In the genomic region with DNA sequence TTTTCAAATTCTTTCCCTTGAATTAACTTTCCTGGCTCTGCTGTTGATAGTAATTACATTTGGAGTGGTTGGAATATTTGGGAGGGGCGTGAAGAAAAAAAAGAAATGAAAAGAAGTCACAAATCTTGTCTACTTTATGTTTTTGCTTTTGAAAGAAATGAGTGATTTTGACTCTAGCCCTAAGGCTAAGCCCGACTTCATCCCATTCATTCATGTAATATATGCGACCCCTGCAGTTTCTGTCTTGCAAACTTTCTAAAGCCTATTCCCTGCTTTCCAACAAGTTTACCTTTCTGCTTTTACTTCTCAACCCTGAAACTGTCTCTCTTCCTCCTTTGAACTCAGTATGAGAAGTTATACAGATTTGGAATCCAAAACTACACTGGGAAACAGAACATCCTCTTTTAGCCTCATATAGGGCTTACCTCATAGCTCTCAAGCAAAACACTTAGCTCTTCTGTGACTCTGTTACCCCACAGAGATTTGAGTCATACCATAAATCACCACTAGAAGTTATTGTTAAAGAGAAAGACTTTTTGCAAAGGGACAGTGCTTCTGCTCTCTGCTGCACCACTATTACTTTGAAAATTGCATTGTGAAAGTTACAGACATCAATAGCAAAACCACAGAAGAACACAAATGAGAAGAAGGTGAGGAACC, we compare ENCODE assay signal across 12 cellular contexts. TPM values are rescaled to one million over a fixed set of nuclear protein-coding genes. Genes with fewer than 3 reads are reported as not detected.
DNase-seq lines count a peak whose midpoint lies in the region; ATAC-seq and TF ChIP-seq lines count a peak whose summit lies in the region.
"Had no signal": no experiment of that assay in that cellular context is flagged by ENCODE, and none has a peak within 500 bp of the region (broad histone marks: within the 10 kb centered on the region; RNA-seq: fewer than 3 reads in every experiment).

No MANE protein-coding gene starts in this region.

- no peak for TF ChIP-seq EP300 in tibial nerve (IDR thresholded peaks at IDR 0.05)

- no peak overlapping the region for H3K4me3 ChIP-seq in A673 (ENCODE audit: low read depth, low read length, poor library complexity, severe bottlenecking)
- H3K4me3 ChIP-seq in foreskin fibroblast (ENCODE audit: low read depth in 1 of 2, low read length in 2 of 2) = no peak overlapping the region
- no peak overlapping the region for H3K4me3 ChIP-seq in tibial nerve
- H3K4me3 ChIP-seq in effector memory CD4-positive, alpha-beta T cell (ENCODE audit: insufficient read depth, low read depth, low read length, poor library complexity, severe bottlenecking) = no peak overlapping the region
- H3K4me3 ChIP-seq in SJCRH30 = no peak overlapping the region

- H3K36me3 Mint-ChIP-seq in stimulated activated effector memory CD8-positive, alpha-beta T cell treated with anti-CD3 and anti-CD28 coated beads, Interleukin-12 subunit alpha, Interleukin-12 subunit beta, amount 100 ng/mL, for 72 hours = peaks cover 6% of the 10 kb centered on the region

- ATAC-seq in GM21717 (IDR thresholded peaks at IDR 0.05; ENCODE audit: unreplicated experiment) = peak; percentile 59
- ATAC-seq in stimulated activated effector memory CD8-positive, alpha-beta T cell treated with anti-CD3 and anti-CD28 coated beads, Interleukin-12 subunit alpha, Interleukin-12 subunit beta, amount 100 ng/mL, for 72 hours = no peak
- ATAC-seq: right cardiac atrium had no signal

- H3K27ac Mint-ChIP-seq in stimulated activated effector memory CD8-positive, alpha-beta T cell treated with anti-CD3 and anti-CD28 coated beads, Interleukin-12 subunit alpha, Interleukin-12 subunit beta, amount 100 ng/mL, for 72 hours = no peak overlapping the region
- H3K27ac Mint-ChIP-seq: activated naive CD4-positive, alpha-beta T cell treated with anti-CD3 and anti-CD28 coated beads for 36 hours had no signal

- CTCF ChIA-PET in A673 (lab: Charles Lee) = interaction anchor here (0.6 kb wide), 1 partner anchor 76 kb away, joined by 3 read pairs; no protein-coding TSS in a partner anchor

- TF ChIP-seq CTCF in A673 (conservative IDR thresholded peaks at IDR 0.05; ENCODE audit: low read depth, low read length) (peak; percentile 39; the same call in 1 of the 2 replicates), foreskin fibroblast (IDR thresholded peaks at IDR 0.05; ENCODE audit: low read depth, low read length) (no peak), tibial nerve (IDR thresholded peaks at IDR 0.05) (peak in 1 of 5 experiments; percentile 10)

- no peak overlapping the region for H3K4me3 Mint-ChIP-seq in stimulated activated effector memory CD8-positive, alpha-beta T cell treated with anti-CD3 and anti-CD28 coated beads, Interleukin-12 subunit alpha, Interleukin-12 subunit beta, amount 100 ng/mL, for 72 hours
- H3K4me3 Mint-ChIP-seq: activated naive CD4-positive, alpha-beta T cell treated with anti-CD3 and anti-CD28 coated beads for 36 hours had no signal

- intact Hi-C loops in A673 (cut with micrococcal nuclease; ENCODE audit: unreplicated experiment) = loop anchor here (5.0 kb wide), 1 partner anchor 75 kb away; no protein-coding TSS in a partner anchor

- no peak for TF ChIP-seq POLR2A in tibial nerve (IDR thresholded peaks at IDR 0.05)

- peaks cover 7% of the 10 kb centered on the region for H3K4me1 Mint-ChIP-seq in stimulated activated effector memory CD8-positive, alpha-beta T cell treated with anti-CD3 and anti-CD28 coated beads, Interleukin-12 subunit alpha, Interleukin-12 subunit beta, amount 100 ng/mL, for 72 hours

- H3K27me3 ChIP-seq in A673 (replicated peaks; ENCODE audit: insufficient read depth, low read depth, low read length, poor library complexity) = no peaks in the 10 kb centered on the region
- H3K27me3 ChIP-seq in tibial nerve = peaks cover 0 to 6% of the 10 kb centered on the region in 2 donors
- H3K27me3 ChIP-seq in effector memory CD4-positive, alpha-beta T cell (replicated peaks; ENCODE audit: control insufficient read depth, insufficient read depth, low read length, poor library complexity, severe bottlenecking) = no peaks in the 10 kb centered on the region
- no peaks in the 10 kb centered on the region; the same call in 1 of the 2 replicates for H3K27me3 ChIP-seq in SJCRH30

- POLR2A ChIA-PET in A673 (lab: Charles Lee; ENCODE audit: low non-redundant PET) = no interaction called here

- peaks cover 64% of the 10 kb centered on the region for H3K4me1 ChIP-seq in A673 (ENCODE audit: insufficient read depth, low read length, poor library complexity, severe bottlenecking)
- peaks cover 0 to 8% (median 0%) of the 10 kb centered on the region in 4 donors for H3K4me1 ChIP-seq in tibial nerve
- H3K4me1 ChIP-seq in effector memory CD4-positive, alpha-beta T cell (ENCODE audit: control insufficient read depth, insufficient read depth, low read length, poor library complexity, severe bottlenecking) = no peaks in the 10 kb centered on the region
- no peaks in the 10 kb centered on the region for H3K4me1 ChIP-seq in SJCRH30
- H3K4me1 ChIP-seq: Caco-2 had no signal

- DNase-seq in A673 (ENCODE audit: low spot score) (peak; percentile 83), RPMI7951 (ENCODE audit: low read depth) (peak; percentile 23), foreskin fibroblast (peak; percentile 60 to 71), tibial nerve (ENCODE audit: low spot score in 2 of 2) (no peak), SJCRH30 (no peak)
- no peak for DNase-seq in stimulated activated effector memory CD8-positive, alpha-beta T cell treated with anti-CD3 and anti-CD28 coated beads, Interleukin-12 subunit alpha, Interleukin-12 subunit beta, amount 100 ng/mL, for 72 hours (ENCODE audit: low spot score in 2 of 2)
- no peak for DNase-seq in effector memory CD4-positive, alpha-beta T cell
- DNase-seq: activated naive CD4-positive, alpha-beta T cell treated with anti-CD3 and anti-CD28 coated beads for 36 hours; Caco-2; hippocampal formation; right cardiac atrium had no signal

- H3K27ac ChIP-seq in A673 (ENCODE audit: low read depth, low read length, poor library complexity, severe bottlenecking) = peak overlapping the region; percentile 72
- H3K27ac ChIP-seq in tibial nerve = no peak overlapping the region
- no peak overlapping the region for H3K27ac ChIP-seq in effector memory CD4-positive, alpha-beta T cell (ENCODE audit: insufficient read depth, low read length, poor library complexity, severe bottlenecking)
- no peak overlapping the region for H3K27ac ChIP-seq in SJCRH30

- no TSS peak for BruUV-seq in A673 (replicated peaks; lab: Mats Ljungman, UMichigan)

- H3K36me3 ChIP-seq in A673 (ENCODE audit: insufficient read depth, low read length, poor library complexity, severe bottlenecking) (no peaks in the 10 kb centered on the region), tibial nerve (no peaks in the 10 kb centered on the region), SJCRH30 (no peaks in the 10 kb centered on the region)
- H3K36me3 ChIP-seq in effector memory CD4-positive, alpha-beta T cell (ENCODE audit: control insufficient read depth, insufficient read depth, low read length) = no peaks in the 10 kb centered on the region

- WGBS in tibial nerve, 2 donors = 27 to 35% methylated on average over 3 of the region's 3 CpGs

- no peaks in the 10 kb centered on the region for H3K9me3 Mint-ChIP-seq in stimulated activated effector memory CD8-positive, alpha-beta T cell treated with anti-CD3 and anti-CD28 coated beads, Interleukin-12 subunit alpha, Interleukin-12 subunit beta, amount 100 ng/mL, for 72 hours

- H3K9me3 ChIP-seq in A673 (ENCODE audit: low read depth, low read length, poor library complexity, severe bottlenecking) (no peaks in the 10 kb centered on the region), tibial nerve (no peaks in the 10 kb centered on the region), SJCRH30 (replicated peaks) (no peaks in the 10 kb centered on the region)
- no peaks in the 10 kb centered on the region for H3K9me3 ChIP-seq in effector memory CD4-positive, alpha-beta T cell (ENCODE audit: control insufficient read depth, low read length)
- H3K9me3 ChIP-seq: Caco-2 had no signal

RNA-seq across cellular contexts. Expression of a gene that starts 1.6 kb away (rescaled TPM):
- total RNA-seq in A673 (2021) (1.5 and 2.6 TPM in 2 replicates), tibial nerve (not detected)
- not detected in 2 replicates for total RNA-seq in RPMI7951 (2014; rRNA removed; shearing (Covaris generic))
- not detected in 2 replicates for total RNA-seq in SJCRH30 (2014; rRNA removed; shearing (Covaris generic))
- total RNA-seq: activated naive CD4-positive, alpha-beta T cell treated with anti-CD3 and anti-CD28 coated beads for 36 hours; Caco-2; right cardiac atrium had no signal

Comparison
In these comparisons a context has a peak if more than half of its experiments do, and no peak if none do; other contexts are left out.
1. DNase-seq: peak in A673 (single experiment), RPMI7951 (single experiment) and foreskin fibroblast (2 of 2); none in tibial nerve (0 of 2), stimulated activated effector memory CD8-positive, alpha-beta T cell treated with anti-CD3 and anti-CD28 coated beads, Interleukin-12 subunit alpha, Interleukin-12 subunit beta, amount 100 ng/mL, for 72 hours (0 of 2), effector memory CD4-positive, alpha-beta T cell (0 of 3) and SJCRH30 (0 of 2).